16 cellular contexts compared by ENCODE assay signal in the genomic region with DNA sequence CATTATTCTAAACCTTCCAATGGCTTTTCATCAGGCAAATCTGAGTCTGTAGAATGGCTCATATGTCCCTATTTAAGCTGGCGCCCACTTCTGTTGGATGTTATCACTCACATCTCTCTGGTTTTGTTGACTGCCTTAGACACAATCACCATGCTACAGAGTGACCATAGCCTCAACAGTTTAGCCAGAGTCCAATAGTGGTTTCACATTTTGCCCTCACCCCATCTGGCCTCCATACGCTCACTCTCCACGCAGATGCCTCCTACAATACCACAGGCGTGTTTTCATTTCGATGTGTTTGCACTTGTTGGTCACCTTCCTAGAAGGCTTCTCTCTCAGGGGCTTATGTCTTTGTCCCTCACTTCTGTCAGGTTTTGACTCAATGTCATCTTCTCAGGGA. TPM values are rescaled to one million over a fixed set of nuclear protein-coding genes. Genes with fewer than 3 reads are reported as not detected.
DNase-seq lines count a peak whose midpoint lies in the region; ATAC-seq and TF ChIP-seq lines count a peak whose summit lies in the region.
"Had no signal": no experiment of that assay in that cellular context is flagged by ENCODE, and none has a peak within 500 bp of the region (broad histone marks: within the 10 kb centered on the region; RNA-seq: fewer than 3 reads in every experiment).

No MANE protein-coding gene starts in this region.

- H3K9me3 Mint-ChIP-seq in CD8-positive, alpha-beta memory T cell = peaks cover 0 to 3% (median 0%) of the 10 kb centered on the region in 5 donors
- H3K9me3 Mint-ChIP-seq in activated T-helper 17 cell treated with anti-CD3 and anti-CD28 coated beads, Interleukin-2, amount 50 U/mL, for 72 hours = no peaks in the 10 kb centered on the region
- peaks cover 2% of the 10 kb centered on the region for H3K9me3 Mint-ChIP-seq in natural killer cell treated with Interleukin-12 subunit alpha and Interleukin-12 subunit beta and Interleukin-15 and Interleukin-18, amount 100 ng/mL, for 72 hours

- H3K4me3 ChIP-seq in CD8-positive, alpha-beta memory T cell (ENCODE audit: low read length) = no peak overlapping the region
- H3K4me3 ChIP-seq: HAP-1, SJCRH30 had no signal

- ATAC-seq in activated T-helper 17 cell treated with anti-CD3 and anti-CD28 coated beads, Interleukin-2, amount 50 U/mL, for 72 hours (replicated peaks) = peak; percentile 73
- ATAC-seq in natural killer cell treated with Interleukin-12 subunit alpha and Interleukin-12 subunit beta and Interleukin-15 and Interleukin-18, amount 100 ng/mL, for 72 hours = peak; percentile 88 to 90
- no peak for ATAC-seq in foreskin keratinocyte
- ATAC-seq in GM21423 (IDR thresholded peaks at IDR 0.05; ENCODE audit: unreplicated experiment) = no peak
- no peak for ATAC-seq in GM21515 (IDR thresholded peaks at IDR 0.05; ENCODE audit: unreplicated experiment)

- peak overlapping the region; percentile 65 to 97 (median 87) for H3K4me3 Mint-ChIP-seq in CD8-positive, alpha-beta memory T cell
- peak overlapping the region; percentile 83 for H3K4me3 Mint-ChIP-seq in activated T-helper 17 cell treated with anti-CD3 and anti-CD28 coated beads, Interleukin-2, amount 50 U/mL, for 72 hours
- peak overlapping the region; percentile 99 for H3K4me3 Mint-ChIP-seq in natural killer cell treated with Interleukin-12 subunit alpha and Interleukin-12 subunit beta and Interleukin-15 and Interleukin-18, amount 100 ng/mL, for 72 hours

- POLR2A ChIA-PET in CD8-positive, alpha-beta memory T cell (lab: Charles Lee) = interaction anchor here (1.6 kb wide), 1 partner anchor 9 kb away, joined by 4 read pairs; no protein-coding TSS in a partner anchor

- H3K36me3 ChIP-seq in CD8-positive, alpha-beta memory T cell (ENCODE audit: insufficient read depth, low read length) = no peaks in the 10 kb centered on the region
- H3K36me3 ChIP-seq: BE2C, HAP-1, SJCRH30 had no signal

- H3K27ac ChIP-seq in CD8-positive, alpha-beta memory T cell (ENCODE audit: low read depth, low read length) = no peak overlapping the region
- no peak overlapping the region for H3K27ac ChIP-seq in foreskin keratinocyte
- H3K27ac ChIP-seq: SJCRH30 had no signal

- peak overlapping the region; percentile 49 to 97 (median 84) for H3K27ac Mint-ChIP-seq in CD8-positive, alpha-beta memory T cell
- no peak overlapping the region for H3K27ac Mint-ChIP-seq in activated T-helper 17 cell treated with anti-CD3 and anti-CD28 coated beads, Interleukin-2, amount 50 U/mL, for 72 hours
- peak overlapping the region; percentile 99 for H3K27ac Mint-ChIP-seq in natural killer cell treated with Interleukin-12 subunit alpha and Interleukin-12 subunit beta and Interleukin-15 and Interleukin-18, amount 100 ng/mL, for 72 hours

- CTCF ChIA-PET in CD8-positive, alpha-beta memory T cell (lab: Charles Lee) = no interaction called here

- H3K9me3 ChIP-seq in CD8-positive, alpha-beta memory T cell (ENCODE audit: low read length) = no peaks in the 10 kb centered on the region
- H3K9me3 ChIP-seq: BE2C, HAP-1, SJCRH30 had no signal

- H3K4me1 Mint-ChIP-seq in CD8-positive, alpha-beta memory T cell = peaks cover 32 to 69% (median 37%) of the 10 kb centered on the region in 3 donors
- peaks cover 26% of the 10 kb centered on the region for H3K4me1 Mint-ChIP-seq in activated T-helper 17 cell treated with anti-CD3 and anti-CD28 coated beads, Interleukin-2, amount 50 U/mL, for 72 hours
- peaks cover 67 to 77% of the 10 kb centered on the region in 2 donors for H3K4me1 Mint-ChIP-seq in natural killer cell treated with Interleukin-12 subunit alpha and Interleukin-12 subunit beta and Interleukin-15 and Interleukin-18, amount 100 ng/mL, for 72 hours (ENCODE audit: low read depth in 2 of 2)

- H3K36me3 Mint-ChIP-seq in CD8-positive, alpha-beta memory T cell = peaks cover 0 to 34% (median 29%) of the 10 kb centered on the region in 3 donors
- peaks cover 8% of the 10 kb centered on the region for H3K36me3 Mint-ChIP-seq in activated T-helper 17 cell treated with anti-CD3 and anti-CD28 coated beads, Interleukin-2, amount 50 U/mL, for 72 hours (ENCODE audit: low read depth)
- H3K36me3 Mint-ChIP-seq in natural killer cell treated with Interleukin-12 subunit alpha and Interleukin-12 subunit beta and Interleukin-15 and Interleukin-18, amount 100 ng/mL, for 72 hours = peaks cover 33% of the 10 kb centered on the region

- no peaks in the 10 kb centered on the region for H3K27me3 Mint-ChIP-seq in CD8-positive, alpha-beta memory T cell
- no peaks in the 10 kb centered on the region for H3K27me3 Mint-ChIP-seq in activated T-helper 17 cell treated with anti-CD3 and anti-CD28 coated beads, Interleukin-2, amount 50 U/mL, for 72 hours
- no peaks in the 10 kb centered on the region for H3K27me3 Mint-ChIP-seq in natural killer cell treated with Interleukin-12 subunit alpha and Interleukin-12 subunit beta and Interleukin-15 and Interleukin-18, amount 100 ng/mL, for 72 hours

- H3K4me1 ChIP-seq in CD8-positive, alpha-beta memory T cell (ENCODE audit: insufficient read depth, low read length) = peaks cover 11% of the 10 kb centered on the region
- no peaks in the 10 kb centered on the region for H3K4me1 ChIP-seq in foreskin keratinocyte
- H3K4me1 ChIP-seq: BE2C, SJCRH30 had no signal

- no peak for TF ChIP-seq CTCF in foreskin keratinocyte (conservative IDR thresholded peaks at IDR 0.05)

- no peak for DNase-seq in CD8-positive, alpha-beta memory T cell
- DNase-seq in M059J (ENCODE audit: low read depth) (peak; percentile 4), foreskin keratinocyte (no peak)
- peak; percentile 74 for DNase-seq in natural killer cell treated with Interleukin-12 subunit alpha and Interleukin-12 subunit beta and Interleukin-15 and Interleukin-18, amount 100 ng/mL, for 72 hours (ENCODE audit: low spot score)
- DNase-seq: BE2C, DMS153, NCI-H1436 treated with DMSO at 0.1 percent for 48 hours, NCI-H2081, NCI-H510A treated with DMSO at 0.1 percent for 48 hours, RPMI8226, SJCRH30 had no signal

- H3K27me3 ChIP-seq in CD8-positive, alpha-beta memory T cell (ENCODE audit: insufficient read depth, low read length, poor library complexity, severe bottlenecking) = no peaks in the 10 kb centered on the region
- H3K27me3 ChIP-seq in foreskin keratinocyte = peaks cover 3% of the 10 kb centered on the region
- H3K27me3 ChIP-seq: BE2C, SJCRH30 had no signal

RNA-seq across cellular contexts. Expression of gene KLRB1, which starts 3.4 kb away (rescaled TPM):
- total RNA-seq in CD8-positive, alpha-beta memory T cell = 1 to 10 TPM; 7.6 TPM
- polyA plus RNA-seq in CD8-positive, alpha-beta memory T cell = 249 TPM
- not detected in 2 replicates for total RNA-seq in M059J (2014; rRNA removed; shearing (Covaris generic))
- total RNA-seq in activated T-helper 17 cell treated with anti-CD3 and anti-CD28 coated beads, Interleukin-2, amount 50 U/mL, for 72 hours = 10 to 100 TPM in 1 of 2 donors, 1 to 10 TPM in 1; 6.8 to 11.6 TPM
- 10 to 100 TPM; 10.5 to 23.9 TPM for total RNA-seq in natural killer cell treated with Interleukin-12 subunit alpha and Interleukin-12 subunit beta and Interleukin-15 and Interleukin-18, amount 100 ng/mL, for 72 hours
- not detected in 2 replicates for total RNA-seq in foreskin keratinocyte
- not detected in 2 replicates for polyA plus RNA-seq in foreskin keratinocyte
- total RNA-seq: LHCN-M2, SJCRH30 had no signal

Comparison
In these comparisons a context has a peak if more than half of its experiments do, and no peak if none do; other contexts are left out.
1. DNase-seq: peak in M059J (single experiment) and natural killer cell treated with Interleukin-12 subunit alpha and Interleukin-12 subunit beta and Interleukin-15 and Interleukin-18, amount 100 ng/mL, for 72 hours (single experiment); none in CD8-positive, alpha-beta memory T cell (0 of 5) and foreskin keratinocyte (0 of 2).
2. ATAC-seq: peak in activated T-helper 17 cell treated with anti-CD3 and anti-CD28 coated beads, Interleukin-2, amount 50 U/mL, for 72 hours (single experiment) and natural killer cell treated with Interleukin-12 subunit alpha and Interleukin-12 subunit beta and Interleukin-15 and Interleukin-18, amount 100 ng/mL, for 72 hours (2 of 2); none in foreskin keratinocyte (single experiment), GM21423 (single experiment) and GM21515 (single experiment).
3. Peak in every context shown above with its lines, with median percentiles within 50 percentile points of each other: H3K4me3 Mint-ChIP-seq.